In genomic region chr17:53627511-53627910, GRCh38 we compare ENCODE assay signal across 16 cellular contexts.
DNase-seq lines count a peak whose midpoint lies in the region; ATAC-seq, FAIRE-seq and TF ChIP-seq lines count a peak whose summit lies in the region.
"Had no signal": no experiment of that assay in that cellular context is flagged by ENCODE, and none has a peak within 500 bp of the region (broad histone marks: within the 10 kb centered on the region; RNA-seq: fewer than 3 reads in every experiment).

No MANE protein-coding gene starts in this region.

- H3K36me3 ChIP-seq in endothelial cell of umbilical vein (ENCODE audit: control insufficient read depth in 2 of 2, extremely low read depth in 1 of 2, insufficient read depth in 2 of 2, low read length in 2 of 2) = no peaks in the 10 kb centered on the region
- H3K36me3 ChIP-seq in gastroesophageal sphincter = no peaks in the 10 kb centered on the region
- H3K36me3 ChIP-seq: cardiac muscle cell, right lobe of liver had no signal

- POLR2A ChIA-PET in endothelial cell of umbilical vein (lab: Charles Lee) = no interaction called here

- H3K4me1 ChIP-seq in endothelial cell of umbilical vein (ENCODE audit: control insufficient read depth, extremely low read depth, insufficient read depth, low read length) = no peaks in the 10 kb centered on the region
- no peaks in the 10 kb centered on the region for H3K4me1 ChIP-seq in gastroesophageal sphincter
- H3K4me1 ChIP-seq: right lobe of liver had no signal

- H3K27ac ChIP-seq in endothelial cell of umbilical vein (ENCODE audit: insufficient read depth, low read depth, low read length) (no peak overlapping the region), gastroesophageal sphincter (no peak overlapping the region)
- H3K27ac ChIP-seq: cardiac muscle cell, right lobe of liver had no signal

- CTCF ChIA-PET in endothelial cell of umbilical vein (lab: Charles Lee) = no interaction called here

- peak; percentile 81 for DNase-seq in Caki2 (ENCODE audit: low read depth)
- DNase-seq in NCI-H460 (ENCODE audit: extremely low read depth, low read depth) = peak; percentile 2
- no peak for DNase-seq in endothelial cell of umbilical vein (ENCODE audit: low read depth, low spot score)
- peak; percentile 48 for DNase-seq in non-pigmented ciliary epithelial cell (ENCODE audit: low read depth)
- DNase-seq in left cardiac atrium = no peak
- no peak for DNase-seq in activated CD4-positive, CD25-positive, alpha-beta regulatory T cell (lab: John Stamatoyannopoulos, UW)
- DNase-seq in GM10266 (ENCODE audit: extremely low spot score) = no peak
- DNase-seq: activated CD4-positive, alpha-beta T cell treated with anti-CD3 and anti-CD28 coated beads, Interleukin-2, amount 10 ng/mL, durations not matched to agents 7 days and 5 days; CD8-positive, alpha-beta memory T cell; Kasumi-1; naive thymus-derived CD8-positive, alpha-beta T cell; right lobe of liver had no signal

- no TSS peak for BruUV-seq in endothelial cell of umbilical vein (replicated peaks; lab: Mats Ljungman, UMichigan)

- TF ChIP-seq POLR2A in endothelial cell of umbilical vein (IDR thresholded peaks at IDR 0.05; ENCODE audit: low read depth, low read length) = no peak
- TF ChIP-seq POLR2A in gastroesophageal sphincter (IDR thresholded peaks at IDR 0.05) = no peak

- H3K9me3 ChIP-seq in endothelial cell of umbilical vein (replicated peaks; ENCODE audit: control insufficient read depth, insufficient read depth, low read length) (no peaks in the 10 kb centered on the region), gastroesophageal sphincter (no peaks in the 10 kb centered on the region)
- H3K9me3 ChIP-seq: right lobe of liver had no signal

- no peak overlapping the region for H3K4me2 ChIP-seq in endothelial cell of umbilical vein (ENCODE audit: insufficient read depth, low read length)

- FAIRE-seq in endothelial cell of umbilical vein (lab: Jason Lieb, UNC) = peak; percentile 63
- FAIRE-seq: islet of Langerhans had no signal

- no peak overlapping the region for H3K9ac ChIP-seq in endothelial cell of umbilical vein (replicated peaks; ENCODE audit: extremely low read depth, insufficient read depth, low read length)

- no peaks in the 10 kb centered on the region for H3K79me2 ChIP-seq in endothelial cell of umbilical vein (ENCODE audit: control insufficient read depth, insufficient read depth, low read length)

- ATAC-seq in left cardiac atrium = no peak
- no peak for ATAC-seq in gastroesophageal sphincter
- ATAC-seq: esophagus mucosa; naive thymus-derived CD8-positive, alpha-beta T cell; right lobe of liver had no signal

- H3K27me3 ChIP-seq in endothelial cell of umbilical vein (ENCODE audit: control insufficient read depth in 2 of 2, insufficient read depth in 2 of 2, low read length in 2 of 2) = no peaks in the 10 kb centered on the region
- no peaks in the 10 kb centered on the region for H3K27me3 ChIP-seq in gastroesophageal sphincter
- H3K27me3 ChIP-seq: cardiac muscle cell, right lobe of liver had no signal

- H2AFZ ChIP-seq in endothelial cell of umbilical vein (ENCODE audit: low read depth, low read length) = no peak overlapping the region

- no peak for TF ChIP-seq CTCF in endothelial cell of umbilical vein (IDR thresholded peaks at IDR 0.05; ENCODE audit: extremely low read depth in 1 of 2, insufficient read depth in 1 of 2, low read depth in 1 of 2, low read length in 2 of 2)
- no peak for TF ChIP-seq CTCF in GM10266 (IDR thresholded peaks at IDR 0.05; ENCODE audit: control insufficient read depth, insufficient read depth, low read depth, missing control alignments)
- TF ChIP-seq CTCF in gastroesophageal sphincter (IDR thresholded peaks at IDR 0.05) = no peak

- H3K4me3 ChIP-seq in endothelial cell of umbilical vein (replicated peaks in 1 of 3; ENCODE audit: insufficient read depth in 1 of 3, low read depth in 1 of 3, low read length in 3 of 3) (no peak overlapping the region), gastroesophageal sphincter (no peak overlapping the region)
- H3K4me3 ChIP-seq: cardiac muscle cell, right lobe of liver had no signal

- intact Hi-C loops in endothelial cell of umbilical vein (cut with micrococcal nuclease) = loop anchor here (5.0 kb wide), 1 partner anchor 165 kb away; no protein-coding TSS in a partner anchor
- intact Hi-C loops in left cardiac atrium (cut with DNase I) = no loop called here

- no peak for TF ChIP-seq EP300 in gastroesophageal sphincter (IDR thresholded peaks at IDR 0.05)

- WGBS in gastroesophageal sphincter (ENCODE audit: low coverage in 1 of 2), 2 donors = 39 to 64% methylated on average over 1 of the region's 1 CpG

- in situ Hi-C loops in Caki2 (cut with HindIII; ENCODE audit: low pct_unique_long_range_greater_than_20kb, low sequenced_read_pairs) = no loop called here

- no peaks in the 10 kb centered on the region for H3K9me1 ChIP-seq in endothelial cell of umbilical vein (replicated peaks; ENCODE audit: control insufficient read depth, extremely low read depth, insufficient read depth, low read length)

- no peaks in the 10 kb centered on the region for H4K20me1 ChIP-seq in endothelial cell of umbilical vein (replicated peaks; ENCODE audit: control insufficient read depth, extremely low read depth, insufficient read depth, low read length)

- dilution Hi-C loops in endothelial cell of umbilical vein (cut with MboI; ENCODE audit: extremely low pct_ligation_motif_present, low sequenced_read_pairs) = no loop called here

TF ChIP-seq in endothelial cell of umbilical vein, 7 proteins besides CTCF, POLR2A, EP300 and RAD21:
- TF ChIP-seq FOS (IDR thresholded peaks at IDR 0.05; ENCODE audit: borderline replicate concordance, insufficient read depth, low read length) (peak; percentile 88), JUN (IDR thresholded peaks at IDR 0.05; ENCODE audit: borderline replicate concordance, insufficient read depth, insufficient read length, low read depth) (no peak)
TF ChIP-seq in endothelial cell of umbilical vein: peak in this region for 1.

Comparison
In these comparisons a context has a peak if more than half of its experiments do, and no peak if none do; other contexts are left out.
1. DNase-seq: peak in Caki2 (single experiment), NCI-H460 (single experiment) and non-pigmented ciliary epithelial cell (single experiment); none in endothelial cell of umbilical vein (single experiment), left cardiac atrium (single experiment), activated CD4-positive, CD25-positive, alpha-beta regulatory T cell (0 of 4) and GM10266 (single experiment).